7 cellular contexts compared by ENCODE assay signal in the genomic region with DNA sequence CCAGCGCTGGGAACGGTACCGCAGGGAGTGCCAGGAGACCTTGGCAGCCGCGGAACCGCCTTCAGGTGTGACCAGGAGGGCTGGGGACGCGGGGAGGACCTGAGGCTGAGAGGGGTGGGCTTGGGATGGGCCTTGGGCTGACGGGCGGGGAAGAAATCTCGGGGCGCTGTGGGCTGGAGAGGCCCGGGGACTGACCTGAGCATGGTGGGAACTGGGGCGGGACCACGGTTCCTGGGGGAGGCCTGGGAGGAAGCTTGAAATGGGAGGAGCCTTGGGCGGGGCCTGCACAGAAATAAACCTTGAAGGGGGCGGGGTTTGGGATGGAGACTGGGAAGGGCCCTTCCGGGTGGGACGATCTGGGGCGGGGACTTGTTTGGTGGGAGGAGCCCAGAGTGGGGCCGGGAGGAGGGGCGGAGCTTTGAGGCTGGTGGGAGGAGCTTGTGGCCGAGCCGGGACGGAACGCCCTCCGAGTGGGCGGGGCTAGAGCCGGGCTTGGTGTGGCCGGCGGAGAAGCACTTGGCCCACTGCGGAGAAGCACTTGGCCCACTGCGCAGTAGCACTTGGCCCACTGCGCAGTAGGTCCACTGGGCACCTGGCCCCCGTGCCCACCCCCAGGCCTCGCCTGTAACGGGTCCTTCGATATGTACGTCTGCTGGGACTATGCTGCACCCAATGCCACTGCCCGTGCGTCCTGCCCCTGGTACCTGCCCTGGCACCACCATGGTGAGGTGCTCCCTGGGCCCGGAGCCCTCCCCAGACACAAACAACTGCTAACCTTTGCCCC. TPM values are rescaled to one million over a fixed set of nuclear protein-coding genes. Genes with fewer than 3 reads are reported as not detected.
DNase-seq lines count a peak whose midpoint lies in the region; ATAC-seq, FAIRE-seq and TF ChIP-seq lines count a peak whose summit lies in the region.

No MANE protein-coding gene starts in this region.

- FAIRE-seq in GM12892 (lab: Jason Lieb, UNC), result peak; percentile 84

- no peak for TF ChIP-seq POLR2A in GM12892 (IDR thresholded peaks at IDR 0.05; ENCODE audit: low read depth, low read length)

- H3K27ac ChIP-seq in neuronal stem cell (replicated peaks; ENCODE audit: low read length), result no peak overlapping the region

- peak overlapping the region; percentile 95 for H3K18ac ChIP-seq in neuronal stem cell (ENCODE audit: low read length)

- WGBS in neuronal stem cell (ENCODE audit: extremely low coverage in 2 of 2, insufficient read length in 2 of 2, insufficient replicate concordance in 1 of 2), 2 donors, result no CpG with 5 or more reads among the region's 42 CpGs

- ATAC-seq in HG02759 (IDR thresholded peaks at IDR 0.05; ENCODE audit: unreplicated experiment), result peak; percentile 62

- H3K36me3 ChIP-seq in neuronal stem cell (replicated peaks in 1 of 2; ENCODE audit: control insufficient read depth in 2 of 2, insufficient read depth in 2 of 2, low read length in 2 of 2), result no peaks in the 10 kb centered on the region

- H2BK5ac ChIP-seq in neuronal stem cell (ENCODE audit: low read length), result no peak overlapping the region

- H3K4ac ChIP-seq in neuronal stem cell (ENCODE audit: low read length), result peak overlapping the region; percentile 84

- peak overlapping the region; percentile 41 for H2AFZ ChIP-seq in neuronal stem cell (ENCODE audit: low read length)

- peak overlapping the region in 1 of 2 donors; percentile 75 for H3K4me3 ChIP-seq in neuronal stem cell (ENCODE audit: low read length in 2 of 2)

- H3K79me1 ChIP-seq in neuronal stem cell (ENCODE audit: low read depth, low read length), result no peaks in the 10 kb centered on the region

- peak overlapping the region; percentile 96 for H2AK5ac ChIP-seq in neuronal stem cell (ENCODE audit: low read depth, low read length)

- DNase-seq in GM12892 (ENCODE audit: insufficient read length) (peak; percentile 92), NCI-H82 treated with DMSO at 0.1 percent for 48 hours (lab: John Stamatoyannopoulos, UW; ENCODE audit: unreplicated experiment) (peak; percentile 62), germinal center (ENCODE audit: low spot score) (peak; percentile 90), neuronal stem cell (ENCODE audit: low spot score) (peak; percentile 76), NCI-H510A (lab: John Stamatoyannopoulos, UW) (no peak)
- DNase-seq in activated naive CD4-positive, alpha-beta T cell (lab: John Stamatoyannopoulos, UW), result peak in 3 of 4 experiments; percentile 6 to 32 (median 25)

- no peak overlapping the region for H4K91ac ChIP-seq in neuronal stem cell (ENCODE audit: low read depth, low read length, poor library complexity)

- H3K4me1 ChIP-seq in neuronal stem cell (ENCODE audit: control insufficient read depth in 2 of 2, insufficient read depth in 1 of 2, low read depth in 1 of 2, low read length in 2 of 2), result peaks cover 12 to 16% of the 10 kb centered on the region in 2 donors

- H3K4me2 ChIP-seq in neuronal stem cell (ENCODE audit: insufficient read depth, low read length, poor library complexity, severe bottlenecking), result peak overlapping the region; percentile 64

- H3K27me3 ChIP-seq in neuronal stem cell (ENCODE audit: control insufficient read depth in 3 of 3, insufficient read depth in 3 of 3, low read depth in 1 of 3, low read length in 3 of 3), result peaks cover 4 to 54% (median 21%) of the 10 kb centered on the region in 3 experiments

- peak overlapping the region; percentile 87 for H2BK120ac ChIP-seq in neuronal stem cell (ENCODE audit: low read depth, low read length)

- H2BK12ac ChIP-seq in neuronal stem cell (ENCODE audit: low read length), result peak overlapping the region; percentile 99

- H2BK15ac ChIP-seq in neuronal stem cell (ENCODE audit: low read length), result peak overlapping the region; percentile 33

- peak overlapping the region; percentile 97 for H3K23ac ChIP-seq in neuronal stem cell (ENCODE audit: low read depth, low read length, poor library complexity)

- H3K9me3 ChIP-seq in neuronal stem cell (replicated peaks in 1 of 2; ENCODE audit: control insufficient read depth in 2 of 2, insufficient read depth in 1 of 2, low read depth in 1 of 2, low read length in 2 of 2), result peaks cover 0 to 5% of the 10 kb centered on the region in 2 donors

- peak overlapping the region; percentile 93 for H4K8ac ChIP-seq in neuronal stem cell (ENCODE audit: low read depth, low read length)

- no peak overlapping the region for H3K14ac ChIP-seq in neuronal stem cell (ENCODE audit: low read length)

- peak overlapping the region; percentile 84 for H3K9ac ChIP-seq in neuronal stem cell (ENCODE audit: low read depth, low read length, poor library complexity)

RNA-seq across cellular contexts. Expression of a gene that starts 2.8 kb away (rescaled TPM):
- polyA plus RNA-seq in GM12892 (2012; ENCODE audit: missing spikeins), result 12.4 TPM
- 0.17 TPM for polyA plus RNA-seq in neuronal stem cell (2013, experiment 1 of 2)
- polyA plus RNA-seq in neuronal stem cell (2013, experiment 2 of 2), result 0.03 TPM

RNA-seq across cellular contexts. Expression of a gene that starts 20.9 kb away (rescaled TPM):
- 623 TPM for polyA plus RNA-seq in GM12892 (2012; ENCODE audit: missing spikeins)
- 2,162 TPM for polyA plus RNA-seq in neuronal stem cell (2013, experiment 1 of 2)
- 2,125 TPM for polyA plus RNA-seq in neuronal stem cell (2013, experiment 2 of 2)

RNA-seq across cellular contexts. Expression of a gene that starts 21.6 kb away (rescaled TPM):
- 9.0 TPM for polyA plus RNA-seq in GM12892 (2012; ENCODE audit: missing spikeins)
- polyA plus RNA-seq in neuronal stem cell (2013, experiment 1 of 2), result 9.8 TPM
- polyA plus RNA-seq in neuronal stem cell (2013, experiment 2 of 2), result 10.3 TPM

RNA-seq across cellular contexts. Expression of a gene that starts 31.7 kb away (rescaled TPM):
- 51.3 TPM for polyA plus RNA-seq in GM12892 (2012; ENCODE audit: missing spikeins)
- polyA plus RNA-seq in neuronal stem cell (2013, experiment 1 of 2), result 8.1 TPM
- 8.1 TPM for polyA plus RNA-seq in neuronal stem cell (2013, experiment 2 of 2)

RNA-seq across cellular contexts. Expression of a gene that starts 59.8 kb away (rescaled TPM):
- 7.3 TPM for polyA plus RNA-seq in GM12892 (2012; ENCODE audit: missing spikeins)
- 16.9 TPM for polyA plus RNA-seq in neuronal stem cell (2013, experiment 1 of 2)
- polyA plus RNA-seq in neuronal stem cell (2013, experiment 2 of 2), result 17.4 TPM
